In the genomic region with DNA sequence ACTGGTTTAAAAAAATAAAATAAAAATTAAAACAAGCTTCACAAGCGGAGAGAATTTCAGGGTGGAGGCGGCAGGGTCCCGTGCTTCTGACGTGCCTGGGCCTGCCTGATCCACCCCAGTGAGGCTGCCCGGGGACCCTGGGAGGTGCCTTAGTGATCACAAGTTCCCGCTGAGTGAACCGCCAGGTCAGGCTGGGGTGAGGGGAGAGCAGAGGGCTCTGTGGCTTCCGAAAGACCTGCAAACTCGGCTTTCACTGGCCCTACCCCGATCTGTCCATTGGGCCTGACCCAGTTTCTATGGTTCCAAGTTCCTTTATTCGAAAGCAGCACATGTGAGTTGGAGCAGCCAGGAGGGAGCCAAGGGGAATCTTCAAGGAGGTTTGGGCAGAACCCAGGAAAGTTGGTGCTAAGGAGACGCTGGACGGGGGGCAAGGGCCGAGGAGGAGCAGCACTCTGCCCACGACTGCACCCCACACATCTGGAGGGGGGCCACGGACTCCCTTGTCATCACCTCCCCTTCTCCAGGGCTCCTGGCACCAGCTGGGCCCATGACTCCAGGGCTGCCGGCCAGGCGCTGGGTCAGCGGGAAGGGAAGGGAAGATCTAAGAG, we compare ENCODE assay signal across 9 cellular contexts. TPM values are rescaled to one million over a fixed set of nuclear protein-coding genes. Genes with fewer than 3 reads are reported as not detected.
DNase-seq lines count a peak whose midpoint lies in the region; ATAC-seq and TF ChIP-seq lines count a peak whose summit lies in the region.
"Had no signal": no experiment of that assay in that cellular context is flagged by ENCODE, and none has a peak within 500 bp of the region (broad histone marks: within the 10 kb centered on the region; RNA-seq: fewer than 3 reads in every experiment).

No MANE protein-coding gene starts in this region.

- H3K4me1 Mint-ChIP-seq in activated CD4-positive, alpha-beta memory T cell treated with anti-CD3 and anti-CD28 coated beads for 36 hours (ENCODE audit: low read depth) = peaks cover 17% of the 10 kb centered on the region
- H3K4me1 Mint-ChIP-seq in activated CD4-positive, alpha-beta memory T cell treated with anti-CD3 and anti-CD28 coated beads, Interleukin-2, amount 10 ng/mL, durations not matched to agents 7 days and 5 days = peaks cover 27% of the 10 kb centered on the region
- H3K4me1 Mint-ChIP-seq in nephron progenitor cell = peaks cover 59% of the 10 kb centered on the region

- H3K4me3 ChIP-seq in fibroblast of villous mesenchyme (ENCODE audit: low read depth, low read length) = no peak overlapping the region
- no peak overlapping the region for H3K4me3 ChIP-seq in aorta (ENCODE audit: low read length in 2 of 2)

- H3K27ac ChIP-seq in aorta (ENCODE audit: low read depth in 1 of 2, low read length in 2 of 2) = peak overlapping the region; percentile 72 to 95

- H3K9me3 Mint-ChIP-seq in activated CD4-positive, alpha-beta memory T cell treated with anti-CD3 and anti-CD28 coated beads for 36 hours = no peaks in the 10 kb centered on the region
- H3K9me3 Mint-ChIP-seq in activated CD4-positive, alpha-beta memory T cell treated with anti-CD3 and anti-CD28 coated beads, Interleukin-2, amount 10 ng/mL, durations not matched to agents 7 days and 5 days = no peaks in the 10 kb centered on the region
- H3K9me3 Mint-ChIP-seq in nephron progenitor cell = no peaks in the 10 kb centered on the region
- H3K9me3 Mint-ChIP-seq: activated T-cell treated with anti-CD3 and anti-CD28 coated beads, Interleukin-2, amount 50 U/mL, for 4 hours had no signal

- 3 to 8% methylated on average over 19 of the region's 19 CpGs for WGBS in aorta, 2 donors

- peak overlapping the region; percentile 18 for H3K27ac Mint-ChIP-seq in activated CD4-positive, alpha-beta memory T cell treated with anti-CD3 and anti-CD28 coated beads for 36 hours
- no peak overlapping the region for H3K27ac Mint-ChIP-seq in activated CD4-positive, alpha-beta memory T cell treated with anti-CD3 and anti-CD28 coated beads, Interleukin-2, amount 10 ng/mL, durations not matched to agents 7 days and 5 days
- peak overlapping the region; percentile 99 for H3K27ac Mint-ChIP-seq in nephron progenitor cell

- peaks cover 0 to 9% of the 10 kb centered on the region in 2 donors for H3K36me3 ChIP-seq in aorta (ENCODE audit: control insufficient read depth in 1 of 2, insufficient read depth in 2 of 2, low read length in 1 of 2)

- no peak overlapping the region for H3K4me3 Mint-ChIP-seq in activated CD4-positive, alpha-beta memory T cell treated with anti-CD3 and anti-CD28 coated beads for 36 hours
- H3K4me3 Mint-ChIP-seq in activated CD4-positive, alpha-beta memory T cell treated with anti-CD3 and anti-CD28 coated beads, Interleukin-2, amount 10 ng/mL, durations not matched to agents 7 days and 5 days = no peak overlapping the region
- H3K4me3 Mint-ChIP-seq in nephron progenitor cell = peak overlapping the region; percentile 47
- H3K4me3 Mint-ChIP-seq: activated T-cell treated with anti-CD3 and anti-CD28 coated beads, Interleukin-2, amount 50 U/mL, for 4 hours had no signal

- POLR2A ChIA-PET in activated CD4-positive, alpha-beta memory T cell treated with anti-CD3 and anti-CD28 coated beads for 36 hours (lab: Charles Lee) = no interaction called here
- POLR2A ChIA-PET in activated CD4-positive, alpha-beta memory T cell treated with anti-CD3 and anti-CD28 coated beads, Interleukin-2, amount 10 ng/mL, durations not matched to agents 7 days and 5 days (lab: Charles Lee) = interaction anchor here (0.9 to 1.5 kb wide), 4 partner anchors 10 to 39 kb away, joined by 3 to 5 read pairs (median 4); no protein-coding TSS in a partner anchor

- peak; percentile 52 for ATAC-seq in aorta (ENCODE audit: low FRiP score)
- ATAC-seq: activated T-cell treated with anti-CD3 and anti-CD28 coated beads, Interleukin-2, amount 50 U/mL, for 4 hours had no signal

- no peak for TF ChIP-seq CTCF in fibroblast of villous mesenchyme (IDR thresholded peaks at IDR 0.05; ENCODE audit: insufficient read depth, low read depth, low read length)
- TF ChIP-seq CTCF in nephron progenitor cell (IDR thresholded peaks at IDR 0.05) = no peak

- H3K27me3 Mint-ChIP-seq in activated CD4-positive, alpha-beta memory T cell treated with anti-CD3 and anti-CD28 coated beads for 36 hours = no peaks in the 10 kb centered on the region
- H3K27me3 Mint-ChIP-seq in activated CD4-positive, alpha-beta memory T cell treated with anti-CD3 and anti-CD28 coated beads, Interleukin-2, amount 10 ng/mL, durations not matched to agents 7 days and 5 days = peaks cover 13% of the 10 kb centered on the region
- no peaks in the 10 kb centered on the region for H3K27me3 Mint-ChIP-seq in nephron progenitor cell (ENCODE audit: low read depth, poor library complexity)

- CTCF ChIA-PET in activated CD4-positive, alpha-beta memory T cell treated with anti-CD3 and anti-CD28 coated beads for 36 hours (lab: Charles Lee) = interaction anchor here (1.1 to 6.7 kb wide), 4 partner anchors 22 to 279 kb away, joined by 3 to 228 read pairs (median 5); partner anchors contain the start of genes LRP10 and MRPL52
- CTCF ChIA-PET in activated CD4-positive, alpha-beta memory T cell treated with anti-CD3 and anti-CD28 coated beads, Interleukin-2, amount 10 ng/mL, durations not matched to agents 7 days and 5 days (lab: Charles Lee) = interaction anchor here (0.7 to 7.9 kb wide), 2 partner anchors 9 to 25 kb away, joined by 3 to 195 read pairs; no protein-coding TSS in a partner anchor

- H3K9me3 ChIP-seq in aorta (ENCODE audit: control insufficient read depth, low read length) = no peaks in the 10 kb centered on the region

- no peaks in the 10 kb centered on the region for H3K36me3 Mint-ChIP-seq in activated CD4-positive, alpha-beta memory T cell treated with anti-CD3 and anti-CD28 coated beads for 36 hours
- no peaks in the 10 kb centered on the region for H3K36me3 Mint-ChIP-seq in activated CD4-positive, alpha-beta memory T cell treated with anti-CD3 and anti-CD28 coated beads, Interleukin-2, amount 10 ng/mL, durations not matched to agents 7 days and 5 days (ENCODE audit: low read depth)
- H3K36me3 Mint-ChIP-seq in nephron progenitor cell (ENCODE audit: low read depth) = peaks cover 19% of the 10 kb centered on the region

- no peaks in the 10 kb centered on the region for H3K27me3 ChIP-seq in aorta (ENCODE audit: control insufficient read depth in 1 of 2, insufficient read depth in 2 of 2, low read length in 1 of 2)

- no peaks in the 10 kb centered on the region for H3K4me1 ChIP-seq in aorta (ENCODE audit: control insufficient read depth in 1 of 2, insufficient read depth in 2 of 2, low read length in 2 of 2)

- intact Hi-C loops in activated CD4-positive, alpha-beta memory T cell treated with anti-CD3 and anti-CD28 coated beads for 36 hours (cut with micrococcal nuclease) = no loop called here
- intact Hi-C loops in aorta (cut with DNase I) = no loop called here

- DNase-seq in activated CD4-positive, alpha-beta memory T cell treated with anti-CD3 and anti-CD28 coated beads for 36 hours = no peak
- DNase-seq in activated CD4-positive, alpha-beta memory T cell treated with anti-CD3 and anti-CD28 coated beads, Interleukin-2, amount 10 ng/mL, durations not matched to agents 7 days and 5 days = no peak
- DNase-seq in fibroblast of villous mesenchyme (ENCODE audit: low read depth) = peak; percentile 38
- no peak for DNase-seq in nephron progenitor cell
- DNase-seq in aorta = peak; percentile 81 to 89
- DNase-seq in NCI-H1105 (lab: John Stamatoyannopoulos, UW) = no peak
- DNase-seq in activated gamma-delta T cell (lab: John Stamatoyannopoulos, UW) = no peak
- no peak for DNase-seq in SW480 (ENCODE audit: low spot score)
- DNase-seq: activated T-cell treated with anti-CD3 and anti-CD28 coated beads, Interleukin-2, amount 50 U/mL, for 4 hours had no signal

RNA-seq across cellular contexts. Expression of gene MMP14, which starts 12.9 kb away (rescaled TPM):
- total RNA-seq in activated CD4-positive, alpha-beta memory T cell treated with anti-CD3 and anti-CD28 coated beads for 36 hours = 1 to 10 TPM; 1.1 to 1.4 TPM
- 1 to 10 TPM; 1.9 to 2.9 TPM for total RNA-seq in activated CD4-positive, alpha-beta memory T cell treated with anti-CD3 and anti-CD28 coated beads, Interleukin-2, amount 10 ng/mL, durations not matched to agents 7 days and 5 days
- 188 and 327 TPM in 2 replicates for total RNA-seq in fibroblast of villous mesenchyme
- 100 to 1,000 TPM; 206 to 250 TPM for total RNA-seq in aorta
- polyA plus RNA-seq in aorta = 10 to 100 TPM; 29.8 to 99.2 TPM

RNA-seq across cellular contexts. Expression of gene MRPL52, which starts 19.6 kb away (rescaled TPM):
- 100 to 1,000 TPM; 152 to 156 TPM for total RNA-seq in activated CD4-positive, alpha-beta memory T cell treated with anti-CD3 and anti-CD28 coated beads for 36 hours
- total RNA-seq in activated CD4-positive, alpha-beta memory T cell treated with anti-CD3 and anti-CD28 coated beads, Interleukin-2, amount 10 ng/mL, durations not matched to agents 7 days and 5 days = 100 to 1,000 TPM; 108 to 119 TPM
- total RNA-seq in fibroblast of villous mesenchyme = 58.3 and 82.5 TPM in 2 replicates
- total RNA-seq in aorta = 10 to 100 TPM; 37.2 to 49.1 TPM
- 10 to 100 TPM; 47.3 to 56.0 TPM for polyA plus RNA-seq in aorta

RNA-seq across cellular contexts. Expression of gene LRP10, which starts 22.2 kb away (rescaled TPM):
- 10 to 100 TPM; 62.4 to 64.3 TPM for total RNA-seq in activated CD4-positive, alpha-beta memory T cell treated with anti-CD3 and anti-CD28 coated beads for 36 hours
- total RNA-seq in activated CD4-positive, alpha-beta memory T cell treated with anti-CD3 and anti-CD28 coated beads, Interleukin-2, amount 10 ng/mL, durations not matched to agents 7 days and 5 days = 10 to 100 TPM; 88.5 to 98.6 TPM
- total RNA-seq in fibroblast of villous mesenchyme (104 and 108 TPM in 2 replicates), aorta (100 to 1,000 TPM; 161 to 187 TPM)
- polyA plus RNA-seq in aorta = 100 to 1,000 TPM in 1 of 2 donors, 10 to 100 TPM in 1; 53.0 to 134 TPM

RNA-seq across cellular contexts. Expression of gene REM2, which starts 33.7 kb away (rescaled TPM):
- under 1 TPM; 0.36 to 0.77 TPM for total RNA-seq in activated CD4-positive, alpha-beta memory T cell treated with anti-CD3 and anti-CD28 coated beads for 36 hours
- total RNA-seq in activated CD4-positive, alpha-beta memory T cell treated with anti-CD3 and anti-CD28 coated beads, Interleukin-2, amount 10 ng/mL, durations not matched to agents 7 days and 5 days = 1 to 10 TPM in 1 of 2 experiments, under 1 TPM in 1; 0.98 to 1.2 TPM
- total RNA-seq in fibroblast of villous mesenchyme (under 0.01 and 0.43 TPM in 2 replicates), aorta (under 1 TPM; 0.36 to 0.75 TPM)
- under 1 TPM in 1 of 2 donors, not detected in 1; 0.92 TPM for polyA plus RNA-seq in aorta

RNA-seq across cellular contexts. Expression of gene SLC7A7, which starts 34.1 kb away (rescaled TPM):
- under 1 TPM; 0.10 to 0.34 TPM for total RNA-seq in activated CD4-positive, alpha-beta memory T cell treated with anti-CD3 and anti-CD28 coated beads for 36 hours
- under 1 TPM; 0.38 to 0.60 TPM for total RNA-seq in activated CD4-positive, alpha-beta memory T cell treated with anti-CD3 and anti-CD28 coated beads, Interleukin-2, amount 10 ng/mL, durations not matched to agents 7 days and 5 days
- total RNA-seq in fibroblast of villous mesenchyme (3.9 and 5.5 TPM in 2 replicates), aorta (10 to 100 TPM; 16.7 TPM)
- polyA plus RNA-seq in aorta = 10 to 100 TPM; 15.4 to 44.2 TPM

Comparison
In these comparisons a context has a peak if more than half of its experiments do, and no peak if none do; other contexts are left out.
1. DNase-seq: peak in fibroblast of villous mesenchyme (single experiment) and aorta (2 of 2); none in activated CD4-positive, alpha-beta memory T cell treated with anti-CD3 and anti-CD28 coated beads for 36 hours (single experiment), activated CD4-positive, alpha-beta memory T cell treated with anti-CD3 and anti-CD28 coated beads, Interleukin-2, amount 10 ng/mL, durations not matched to agents 7 days and 5 days (single experiment), nephron progenitor cell (single experiment), NCI-H1105 (single experiment), activated gamma-delta T cell (single experiment) and SW480 (single experiment).
2. RNA of gene MMP14, which starts 12.9 kb away (total RNA-seq): 206 to 250 TPM in aorta and 188 to 327 TPM in fibroblast of villous mesenchyme; 1.9 to 2.9 TPM in activated CD4-positive, alpha-beta memory T cell treated with anti-CD3 and anti-CD28 coated beads, Interleukin-2, amount 10 ng/mL, durations not matched to agents 7 days and 5 days and 1.1 to 1.4 TPM in activated CD4-positive, alpha-beta memory T cell treated with anti-CD3 and anti-CD28 coated beads for 36 hours; every median in the first group is over 10 times any median in the second.